Comparison of ENCODE assay signal across 2 cellular contexts in the genomic region with DNA sequence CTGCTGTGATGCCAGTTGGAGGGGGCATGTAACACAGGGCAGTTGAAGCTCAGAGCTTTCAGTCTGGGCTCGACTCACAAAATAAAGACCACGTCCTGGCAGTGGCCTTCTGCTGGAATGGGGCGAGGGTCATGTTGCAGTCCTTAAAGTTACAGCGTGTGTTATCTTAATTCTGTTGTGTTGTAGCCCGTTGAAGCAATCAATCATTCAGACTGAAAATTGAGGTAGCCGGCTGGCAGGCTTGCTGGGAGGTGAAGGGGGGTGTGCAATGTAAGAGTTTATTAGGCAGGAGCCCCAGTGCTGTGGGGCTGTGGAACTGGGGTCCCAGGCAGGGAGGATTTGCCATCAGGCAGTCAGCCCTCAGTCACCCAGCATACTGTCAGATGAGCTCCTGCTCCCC.
TF ChIP-seq lines count a peak whose summit lies in the region.

No MANE protein-coding gene starts in this region.

TF ChIP-seq in IMR-90, 13 proteins besides CTCF, POLR2A, EP300 and RAD21:
- TF ChIP-seq MAFK (IDR thresholded peaks at IDR 0.05; ENCODE audit: low read depth, low read length) (no peak), SMC3 (IDR thresholded peaks at IDR 0.05; ENCODE audit: low read depth, low read length) (no peak), RFX5 (IDR thresholded peaks at IDR 0.05; ENCODE audit: low read depth, low read length) (no peak), MXI1 (IDR thresholded peaks at IDR 0.05; ENCODE audit: borderline replicate concordance, low read depth, low read length) (no peak), CEBPB (IDR thresholded peaks at IDR 0.05; ENCODE audit: low read depth, low read length) (no peak), CHD1 (IDR thresholded peaks at IDR 0.05; ENCODE audit: low read depth, low read length) (no peak), NFE2L2 (IDR thresholded peaks at IDR 0.05; ENCODE audit: low read depth, low read length) (no peak), BHLHE40 (IDR thresholded peaks at IDR 0.05; ENCODE audit: low read depth, low read length) (no peak), RCOR1 (IDR thresholded peaks at IDR 0.05; ENCODE audit: insufficient replicate concordance, low read length) (no peak), MAZ (IDR thresholded peaks at IDR 0.05; ENCODE audit: borderline replicate concordance, low read depth, low read length) (no peak), FOS (IDR thresholded peaks at IDR 0.05; ENCODE audit: low read depth, low read length) (no peak)
- TF ChIP-seq, protein P1, sequence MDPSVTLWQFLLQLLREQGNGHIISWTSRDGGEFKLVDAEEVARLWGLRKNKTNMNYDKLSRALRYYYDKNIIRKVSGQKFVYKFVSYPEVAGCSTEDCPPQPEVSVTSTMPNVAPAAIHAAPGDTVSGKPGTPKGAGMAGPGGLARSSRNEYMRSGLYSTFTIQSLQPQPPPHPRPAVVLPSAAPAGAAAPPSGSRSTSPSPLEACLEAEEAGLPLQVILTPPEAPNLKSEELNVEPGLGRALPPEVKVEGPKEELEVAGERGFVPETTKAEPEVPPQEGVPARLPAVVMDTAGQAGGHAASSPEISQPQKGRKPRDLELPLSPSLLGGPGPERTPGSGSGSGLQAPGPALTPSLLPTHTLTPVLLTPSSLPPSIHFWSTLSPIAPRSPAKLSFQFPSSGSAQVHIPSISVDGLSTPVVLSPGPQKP (IDR thresholded peaks at IDR 0.05; ENCODE audit: borderline replicate concordance, low read depth, low read length) = no peak
- TF ChIP-seq, protein P2, sequence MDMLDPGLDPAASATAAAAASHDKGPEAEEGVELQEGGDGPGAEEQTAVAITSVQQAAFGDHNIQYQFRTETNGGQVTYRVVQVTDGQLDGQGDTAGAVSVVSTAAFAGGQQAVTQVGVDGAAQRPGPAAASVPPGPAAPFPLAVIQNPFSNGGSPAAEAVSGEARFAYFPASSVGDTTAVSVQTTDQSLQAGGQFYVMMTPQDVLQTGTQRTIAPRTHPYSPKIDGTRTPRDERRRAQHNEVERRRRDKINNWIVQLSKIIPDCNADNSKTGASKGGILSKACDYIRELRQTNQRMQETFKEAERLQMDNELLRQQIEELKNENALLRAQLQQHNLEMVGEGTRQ (IDR thresholded peaks at IDR 0.05; ENCODE audit: low read depth, low read length) = no peak

TF ChIP-seq in K562, 482 proteins besides CTCF, POLR2A, EP300 and RAD21:
- no peak for TF ChIP-seq RBM14 (IDR thresholded peaks at IDR 0.05; ENCODE audit: borderline replicate concordance, insufficient read depth, low read depth, low read length)
- no peak for TF ChIP-seq LEF1 (IDR thresholded peaks at IDR 0.05)
- TF ChIP-seq CC2D1A (IDR thresholded peaks at IDR 0.05) = no peak
- TF ChIP-seq CCNT2 (IDR thresholded peaks at IDR 0.05; ENCODE audit: borderline replicate concordance, extremely low read depth, insufficient read length, low read depth, low read length) = no peak
- TF ChIP-seq, protein P3, sequence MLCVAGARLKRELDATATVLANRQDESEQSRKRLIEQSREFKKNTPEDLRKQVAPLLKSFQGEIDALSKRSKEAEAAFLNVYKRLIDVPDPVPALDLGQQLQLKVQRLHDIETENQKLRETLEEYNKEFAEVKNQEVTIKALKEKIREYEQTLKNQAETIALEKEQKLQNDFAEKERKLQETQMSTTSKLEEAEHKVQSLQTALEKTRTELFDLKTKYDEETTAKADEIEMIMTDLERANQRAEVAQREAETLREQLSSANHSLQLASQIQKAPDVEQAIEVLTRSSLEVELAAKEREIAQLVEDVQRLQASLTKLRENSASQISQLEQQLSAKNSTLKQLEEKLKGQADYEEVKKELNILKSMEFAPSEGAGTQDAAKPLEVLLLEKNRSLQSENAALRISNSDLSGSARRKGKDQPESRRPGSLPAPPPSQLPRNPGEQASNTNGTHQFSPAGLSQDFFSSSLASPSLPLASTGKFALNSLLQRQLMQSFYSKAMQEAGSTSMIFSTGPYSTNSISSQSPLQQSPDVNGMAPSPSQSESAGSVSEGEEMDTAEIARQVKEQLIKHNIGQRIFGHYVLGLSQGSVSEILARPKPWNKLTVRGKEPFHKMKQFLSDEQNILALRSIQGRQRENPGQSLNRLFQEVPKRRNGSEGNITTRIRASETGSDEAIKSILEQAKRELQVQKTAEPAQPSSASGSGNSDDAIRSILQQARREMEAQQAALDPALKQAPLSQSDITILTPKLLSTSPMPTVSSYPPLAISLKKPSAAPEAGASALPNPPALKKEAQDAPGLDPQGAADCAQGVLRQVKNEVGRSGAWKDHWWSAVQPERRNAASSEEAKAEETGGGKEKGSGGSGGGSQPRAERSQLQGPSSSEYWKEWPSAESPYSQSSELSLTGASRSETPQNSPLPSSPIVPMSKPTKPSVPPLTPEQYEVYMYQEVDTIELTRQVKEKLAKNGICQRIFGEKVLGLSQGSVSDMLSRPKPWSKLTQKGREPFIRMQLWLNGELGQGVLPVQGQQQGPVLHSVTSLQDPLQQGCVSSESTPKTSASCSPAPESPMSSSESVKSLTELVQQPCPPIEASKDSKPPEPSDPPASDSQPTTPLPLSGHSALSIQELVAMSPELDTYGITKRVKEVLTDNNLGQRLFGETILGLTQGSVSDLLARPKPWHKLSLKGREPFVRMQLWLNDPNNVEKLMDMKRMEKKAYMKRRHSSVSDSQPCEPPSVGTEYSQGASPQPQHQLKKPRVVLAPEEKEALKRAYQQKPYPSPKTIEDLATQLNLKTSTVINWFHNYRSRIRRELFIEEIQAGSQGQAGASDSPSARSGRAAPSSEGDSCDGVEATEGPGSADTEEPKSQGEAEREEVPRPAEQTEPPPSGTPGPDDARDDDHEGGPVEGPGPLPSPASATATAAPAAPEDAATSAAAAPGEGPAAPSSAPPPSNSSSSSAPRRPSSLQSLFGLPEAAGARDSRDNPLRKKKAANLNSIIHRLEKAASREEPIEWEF (CRISPR knock-in tag; IDR thresholded peaks at IDR 0.05) = no peak
- no peak for TF ChIP-seq TRIM24 (IDR thresholded peaks at IDR 0.05)
- TF ChIP-seq ZNF75A (CRISPR knock-in tag; IDR thresholded peaks at IDR 0.05) = no peak
- TF ChIP-seq, protein P4, sequence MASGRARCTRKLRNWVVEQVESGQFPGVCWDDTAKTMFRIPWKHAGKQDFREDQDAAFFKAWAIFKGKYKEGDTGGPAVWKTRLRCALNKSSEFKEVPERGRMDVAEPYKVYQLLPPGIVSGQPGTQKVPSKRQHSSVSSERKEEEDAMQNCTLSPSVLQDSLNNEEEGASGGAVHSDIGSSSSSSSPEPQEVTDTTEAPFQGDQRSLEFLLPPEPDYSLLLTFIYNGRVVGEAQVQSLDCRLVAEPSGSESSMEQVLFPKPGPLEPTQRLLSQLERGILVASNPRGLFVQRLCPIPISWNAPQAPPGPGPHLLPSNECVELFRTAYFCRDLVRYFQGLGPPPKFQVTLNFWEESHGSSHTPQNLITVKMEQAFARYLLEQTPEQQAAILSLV (tag; IDR thresholded peaks at IDR 0.05) = no peak
- TF ChIP-seq, protein P5, sequence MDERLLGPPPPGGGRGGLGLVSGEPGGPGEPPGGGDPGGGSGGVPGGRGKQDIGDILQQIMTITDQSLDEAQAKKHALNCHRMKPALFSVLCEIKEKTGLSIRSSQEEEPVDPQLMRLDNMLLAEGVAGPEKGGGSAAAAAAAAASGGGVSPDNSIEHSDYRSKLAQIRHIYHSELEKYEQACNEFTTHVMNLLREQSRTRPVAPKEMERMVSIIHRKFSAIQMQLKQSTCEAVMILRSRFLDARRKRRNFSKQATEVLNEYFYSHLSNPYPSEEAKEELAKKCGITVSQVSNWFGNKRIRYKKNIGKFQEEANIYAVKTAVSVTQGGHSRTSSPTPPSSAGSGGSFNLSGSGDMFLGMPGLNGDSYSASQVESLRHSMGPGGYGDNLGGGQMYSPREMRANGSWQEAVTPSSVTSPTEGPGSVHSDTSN (CRISPR knock-in tag; IDR thresholded peaks at IDR 0.05; ENCODE audit: low read depth) = no peak
- TF ChIP-seq, protein P5 (tag; conservative IDR thresholded peaks at IDR 0.05; ENCODE audit: low read depth) = peak; percentile 57; the same call in 1 of the 2 replicates
- TF ChIP-seq, protein P6, sequence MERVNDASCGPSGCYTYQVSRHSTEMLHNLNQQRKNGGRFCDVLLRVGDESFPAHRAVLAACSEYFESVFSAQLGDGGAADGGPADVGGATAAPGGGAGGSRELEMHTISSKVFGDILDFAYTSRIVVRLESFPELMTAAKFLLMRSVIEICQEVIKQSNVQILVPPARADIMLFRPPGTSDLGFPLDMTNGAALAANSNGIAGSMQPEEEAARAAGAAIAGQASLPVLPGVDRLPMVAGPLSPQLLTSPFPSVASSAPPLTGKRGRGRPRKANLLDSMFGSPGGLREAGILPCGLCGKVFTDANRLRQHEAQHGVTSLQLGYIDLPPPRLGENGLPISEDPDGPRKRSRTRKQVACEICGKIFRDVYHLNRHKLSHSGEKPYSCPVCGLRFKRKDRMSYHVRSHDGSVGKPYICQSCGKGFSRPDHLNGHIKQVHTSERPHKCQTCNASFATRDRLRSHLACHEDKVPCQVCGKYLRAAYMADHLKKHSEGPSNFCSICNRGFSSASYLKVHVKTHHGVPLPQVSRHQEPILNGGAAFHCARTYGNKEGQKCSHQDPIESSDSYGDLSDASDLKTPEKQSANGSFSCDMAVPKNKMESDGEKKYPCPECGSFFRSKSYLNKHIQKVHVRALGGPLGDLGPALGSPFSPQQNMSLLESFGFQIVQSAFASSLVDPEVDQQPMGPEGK (CRISPR knock-in tag; IDR thresholded peaks at IDR 0.05; ENCODE audit: borderline replicate concordance) = no peak
- TF ChIP-seq FOS (IDR thresholded peaks at IDR 0.05; ENCODE audit: extremely low read depth, insufficient read length) = no peak
- TF ChIP-seq MTA2 (IDR thresholded peaks at IDR 0.05; ENCODE audit: low read depth) = no peak
- no peak for TF ChIP-seq HSF4 (CRISPR knock-in tag; IDR thresholded peaks at IDR 0.05; ENCODE audit: borderline replicate concordance)
- TF ChIP-seq XRCC5 (IDR thresholded peaks at IDR 0.05; ENCODE audit: low read depth, low read length) = no peak
- TF ChIP-seq SP1 (CRISPR knock-in tag; IDR thresholded peaks at IDR 0.05) = no peak
- TF ChIP-seq MEIS2 (IDR thresholded peaks at IDR 0.05; ENCODE audit: partially characterized antibody) = peak; percentile 73
- no peak for TF ChIP-seq CTBP1 (IDR thresholded peaks at IDR 0.05; ENCODE audit: borderline replicate concordance)
- no peak for TF ChIP-seq RCOR1 (IDR thresholded peaks at IDR 0.05; ENCODE audit: borderline replicate concordance in 1 of 2, low read depth in 2 of 2, low read length in 2 of 2)
- no peak for TF ChIP-seq ASH1L (IDR thresholded peaks at IDR 0.05; ENCODE audit: borderline replicate concordance, low read depth, partially characterized antibody)
- TF ChIP-seq RBBP5 (IDR thresholded peaks at IDR 0.05; ENCODE audit: borderline replicate concordance, insufficient read depth, low read length, poor library complexity, severe bottlenecking) = no peak
- no peak for TF ChIP-seq THRAP3 (IDR thresholded peaks at IDR 0.05; ENCODE audit: borderline replicate concordance)
- TF ChIP-seq ZNF24 (IDR thresholded peaks at IDR 0.05) = no peak
- TF ChIP-seq, protein P7, sequence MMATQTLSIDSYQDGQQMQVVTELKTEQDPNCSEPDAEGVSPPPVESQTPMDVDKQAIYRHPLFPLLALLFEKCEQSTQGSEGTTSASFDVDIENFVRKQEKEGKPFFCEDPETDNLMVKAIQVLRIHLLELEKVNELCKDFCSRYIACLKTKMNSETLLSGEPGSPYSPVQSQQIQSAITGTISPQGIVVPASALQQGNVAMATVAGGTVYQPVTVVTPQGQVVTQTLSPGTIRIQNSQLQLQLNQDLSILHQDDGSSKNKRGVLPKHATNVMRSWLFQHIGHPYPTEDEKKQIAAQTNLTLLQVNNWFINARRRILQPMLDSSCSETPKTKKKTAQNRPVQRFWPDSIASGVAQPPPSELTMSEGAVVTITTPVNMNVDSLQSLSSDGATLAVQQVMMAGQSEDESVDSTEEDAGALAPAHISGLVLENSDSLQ (IDR thresholded peaks at IDR 0.05) = peak; percentile 49
